8 cellular contexts compared by ENCODE assay signal in the genomic region with DNA sequence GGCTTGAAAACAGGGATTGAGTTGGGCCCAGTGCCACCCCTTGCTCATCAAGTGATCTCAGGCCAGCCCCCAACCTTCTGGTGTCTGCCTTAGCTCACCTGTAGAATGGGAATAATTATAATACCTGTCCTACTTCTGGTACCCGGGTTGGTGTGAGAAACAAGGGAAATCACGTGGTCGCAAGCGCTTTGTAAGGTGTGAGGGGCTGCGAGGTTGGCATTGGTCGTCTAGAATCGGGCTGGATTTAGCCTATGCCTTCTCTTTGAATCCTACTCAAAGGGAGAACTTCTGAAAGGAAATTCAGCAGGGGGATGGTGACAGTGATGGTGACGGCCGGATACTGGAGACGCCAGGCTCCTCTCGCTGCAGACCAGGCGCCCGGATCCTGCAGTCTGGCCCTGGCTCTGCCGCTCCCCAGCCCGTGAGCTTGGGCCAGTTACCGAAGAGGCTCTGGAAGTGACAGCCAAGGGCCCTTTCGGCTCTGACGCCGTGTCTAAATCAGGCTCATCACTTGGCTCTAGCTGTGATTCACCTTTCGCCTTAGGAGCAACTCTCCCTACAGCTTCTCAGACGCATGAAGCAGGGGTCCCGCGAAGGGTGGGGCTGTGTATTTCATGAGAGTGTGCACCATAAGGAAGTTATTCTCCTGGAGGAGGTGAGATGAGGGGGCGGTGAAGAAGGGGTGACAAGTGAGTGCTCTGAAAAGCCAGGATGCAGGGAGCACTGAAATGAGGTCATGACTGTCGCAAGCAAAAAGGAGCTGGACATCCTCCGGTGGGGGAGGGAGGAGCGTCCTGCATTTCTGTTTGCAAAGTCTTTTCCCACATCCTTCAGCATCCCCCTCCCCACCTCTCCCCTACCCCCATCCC. TPM values are rescaled to one million over a fixed set of nuclear protein-coding genes. Genes with fewer than 3 reads are reported as not detected.
A peak's percentile ranks its signal among the peaks of the same experiment; 100 is the strongest.
DNase-seq lines count a peak whose midpoint lies in the region; ATAC-seq and TF ChIP-seq lines count a peak whose summit lies in the region.

No MANE protein-coding gene starts in this region.

- intact Hi-C loops in CD4-positive, alpha-beta memory T cell (cut with micrococcal nuclease), result no loop called here

- H3K4me1 Mint-ChIP-seq in CD4-positive, alpha-beta memory T cell, result peaks cover 11 to 24% (median 14%) of the 10 kb centered on the region in 4 donors

- peaks cover 18% of the 10 kb centered on the region for H3K27me3 ChIP-seq in CD4-positive, alpha-beta memory T cell (ENCODE audit: insufficient read depth, low read length)
- H3K27me3 ChIP-seq in foreskin keratinocyte, result peaks cover 39% of the 10 kb centered on the region

- no peak overlapping the region for H3K27ac ChIP-seq in CD4-positive, alpha-beta memory T cell (ENCODE audit: low read depth, low read length)
- H3K27ac ChIP-seq in foreskin keratinocyte, result peak overlapping the region; percentile 62

- H3K36me3 ChIP-seq in CD4-positive, alpha-beta memory T cell (ENCODE audit: insufficient read depth, low read length), result no peaks in the 10 kb centered on the region

- H3K9me3 Mint-ChIP-seq in CD4-positive, alpha-beta memory T cell, result no peaks in the 10 kb centered on the region

- peak overlapping the region; percentile 58 to 77 (median 70) for H3K4me3 Mint-ChIP-seq in CD4-positive, alpha-beta memory T cell

- no peak overlapping the region for H3K27ac Mint-ChIP-seq in CD4-positive, alpha-beta memory T cell

- CTCF ChIA-PET in CD4-positive, alpha-beta memory T cell (lab: Charles Lee; ENCODE audit: partially characterized antibody), result no interaction called here

- peak; percentile 34 for ATAC-seq in foreskin keratinocyte
- no peak for ATAC-seq in HG02623 (IDR thresholded peaks at IDR 0.05; ENCODE audit: unreplicated experiment)
- no peak for ATAC-seq in HG03175 (IDR thresholded peaks at IDR 0.05; ENCODE audit: unreplicated experiment)
- no peak for ATAC-seq in GM18861 (IDR thresholded peaks at IDR 0.05; ENCODE audit: unreplicated experiment)

- H3K4me1 ChIP-seq in CD4-positive, alpha-beta memory T cell (ENCODE audit: insufficient read depth, low read length), result peaks cover 18% of the 10 kb centered on the region
- peaks cover 7% of the 10 kb centered on the region for H3K4me1 ChIP-seq in foreskin keratinocyte

- H3K36me3 Mint-ChIP-seq in CD4-positive, alpha-beta memory T cell, result no peaks in the 10 kb centered on the region

- H3K4me3 ChIP-seq in CD4-positive, alpha-beta memory T cell (ENCODE audit: low read length in 2 of 2), result no peak overlapping the region

- POLR2A ChIA-PET in CD4-positive, alpha-beta memory T cell (lab: Charles Lee; ENCODE audit: partially characterized antibody), result no interaction called here

- TF ChIP-seq CTCF in foreskin keratinocyte (conservative IDR thresholded peaks at IDR 0.05), result no peak

- DNase-seq in CD4-positive, alpha-beta memory T cell, result no peak
- DNase-seq in SHP77 treated with DMSO at 0.1 percent for 48 hours (lab: John Stamatoyannopoulos, UW), result peak; percentile 74
- peak in 1 of 2 donors; percentile 69 for DNase-seq in foreskin keratinocyte
- DNase-seq in occipital lobe (lab: John Stamatoyannopoulos, UW), result peak; percentile 12
- no peak for DNase-seq in NCI-H1105 treated with DMSO at 0.1 percent for 48 hours (lab: John Stamatoyannopoulos, UW)

- peaks cover 40 to 44% of the 10 kb centered on the region in 2 donors for H3K27me3 Mint-ChIP-seq in CD4-positive, alpha-beta memory T cell

- no peaks in the 10 kb centered on the region for H3K9me3 ChIP-seq in CD4-positive, alpha-beta memory T cell (ENCODE audit: control insufficient read depth in 1 of 2, low read length in 2 of 2)

RNA-seq across cellular contexts. Expression of a gene that starts 4.0 kb away (rescaled TPM):
- not detected for total RNA-seq in CD4-positive, alpha-beta memory T cell
- not detected for polyA plus RNA-seq in CD4-positive, alpha-beta memory T cell
- 1.7 and 3.7 TPM in 2 replicates for total RNA-seq in foreskin keratinocyte
- polyA plus RNA-seq in foreskin keratinocyte, result 0.51 and 1.0 TPM in 2 replicates
- 8.0 TPM for total RNA-seq in occipital lobe

Comparison
In these comparisons a context has a peak if more than half of its experiments do, and no peak if none do; other contexts are left out.
1. DNase-seq: peak in SHP77 treated with DMSO at 0.1 percent for 48 hours (single experiment) and occipital lobe (single experiment); none in CD4-positive, alpha-beta memory T cell (0 of 5) and NCI-H1105 treated with DMSO at 0.1 percent for 48 hours (single experiment).